17 cellular contexts compared by ENCODE assay signal in genomic region chr20:11738852-11739251, GRCh38.
DNase-seq lines count a peak whose midpoint lies in the region; ATAC-seq, FAIRE-seq and TF ChIP-seq lines count a peak whose summit lies in the region.
"Had no signal": no experiment of that assay in that cellular context is flagged by ENCODE, and none has a peak within 500 bp of the region (broad histone marks: within the 10 kb centered on the region; RNA-seq: fewer than 3 reads in every experiment).

No MANE protein-coding gene starts in this region.

- H3K4me3 ChIP-seq in ACC112 (ENCODE audit: low read depth, low read length) = peak overlapping the region; percentile 28; the same call in 1 of the 2 replicates
- H3K4me3 ChIP-seq in pancreas = no peak overlapping the region
- H3K4me3 ChIP-seq: BLaER1 treated with 17β-estradiol and CSF1 and Interleukin-3, amounts not matched to agents 10 nM and 100 nM had no signal

- H3K27me3 ChIP-seq in ACC112 (ENCODE audit: insufficient read depth, low read length) (no peaks in the 10 kb centered on the region), pancreas (no peaks in the 10 kb centered on the region)
- H3K27me3 ChIP-seq: BLaER1 treated with 17β-estradiol and CSF1 and Interleukin-3, amounts not matched to agents 10 nM and 100 nM had no signal

- H3K27ac ChIP-seq in ACC112 (ENCODE audit: low read depth, low read length) = no peak overlapping the region
- no peak overlapping the region for H3K27ac ChIP-seq in pancreas
- H3K27ac ChIP-seq: BLaER1 treated with 17β-estradiol and CSF1 and Interleukin-3, amounts not matched to agents 10 nM and 100 nM had no signal

- DNase-seq in NCI-H2081 treated with DMSO at 0.1 percent for 48 hours (lab: John Stamatoyannopoulos, UW) (peak; percentile 22), dermis blood vessel endothelial cell (peak; percentile 36), pancreas (no peak), HTR-8/SVneo (ENCODE audit: insufficient read length, low spot score) (no peak), islet precursor cell (no peak)
- DNase-seq in stimulated activated CD4-positive, alpha-beta T cell treated with anti-CD3 and anti-CD28 coated beads, Interleukin-2, amount 100 ng/mL, for 24 hours = no peak
- DNase-seq: 8988T; ACHN; CD4-positive, CD25-positive, alpha-beta regulatory T cell; DMS79; GOT3; H9 had no signal

- no peak for ATAC-seq in pancreas
- ATAC-seq: HepG2 had no signal

- no peaks in the 10 kb centered on the region for H3K79me2 ChIP-seq in ACC112 (ENCODE audit: control insufficient read depth, insufficient read depth, low read length, unreplicated experiment)

- no peaks in the 10 kb centered on the region for H3K9me3 ChIP-seq in pancreas
- H3K9me3 ChIP-seq: BLaER1 treated with 17β-estradiol and CSF1 and Interleukin-3, amounts not matched to agents 10 nM and 100 nM had no signal

- TF ChIP-seq CTCF in pancreas (IDR thresholded peaks at IDR 0.05) = no peak

- FAIRE-seq in pancreas (lab: Jason Lieb, UNC) (peak; percentile 17), HTR-8/SVneo (lab: Jason Lieb, UNC) (no peak)
- FAIRE-seq: G401.6, GM12891, HepG2 had no signal

- H2AFZ ChIP-seq in ACC112 (ENCODE audit: low read length, unreplicated experiment) = no peak overlapping the region

- intact Hi-C loops in pancreas (cut with DNase I) = no loop called here

- WGBS in pancreas, 2 donors = 82 to 88% methylated on average over 1 of the region's 1 CpG

- H3K4me1 ChIP-seq in ACC112 (ENCODE audit: control insufficient read depth, insufficient read depth, low read length, unreplicated experiment) = peaks cover 24% of the 10 kb centered on the region
- H3K4me1 ChIP-seq in pancreas = no peaks in the 10 kb centered on the region

- H3K36me3 ChIP-seq in ACC112 (ENCODE audit: insufficient read depth, low read length) (no peaks in the 10 kb centered on the region), pancreas (no peaks in the 10 kb centered on the region)
- H3K36me3 ChIP-seq: BLaER1 treated with 17β-estradiol and CSF1 and Interleukin-3, amounts not matched to agents 10 nM and 100 nM had no signal

Comparison
In these comparisons a context has a peak if more than half of its experiments do, and no peak if none do; other contexts are left out.
1. DNase-seq: peak in NCI-H2081 treated with DMSO at 0.1 percent for 48 hours (single experiment) and dermis blood vessel endothelial cell (single experiment); none in pancreas (0 of 6), HTR-8/SVneo (single experiment), stimulated activated CD4-positive, alpha-beta T cell treated with anti-CD3 and anti-CD28 coated beads, Interleukin-2, amount 100 ng/mL, for 24 hours (0 of 2) and islet precursor cell (single experiment).